Comparison of ENCODE assay signal across 24 cellular contexts in the genomic region with DNA sequence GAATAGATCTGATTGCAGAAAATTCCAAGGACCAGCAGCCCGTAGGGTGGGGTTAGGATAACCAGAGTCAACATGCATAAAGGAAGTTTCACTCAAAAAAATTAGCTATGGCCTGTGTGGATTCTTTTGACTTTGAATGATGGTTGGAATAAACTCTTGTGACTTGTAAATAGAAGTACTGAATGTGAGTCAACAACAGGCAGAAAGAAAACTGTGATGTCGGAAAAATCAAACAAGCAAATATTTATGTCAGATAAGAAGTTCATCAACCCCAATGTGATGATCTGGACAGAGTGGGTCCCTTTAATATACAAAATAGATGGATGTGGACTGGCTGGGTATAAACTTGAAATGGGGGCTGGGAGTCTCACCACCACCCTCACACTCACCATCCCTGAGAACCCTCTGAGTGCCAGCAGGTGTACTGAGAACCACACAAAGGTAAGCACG.
"Had no signal": no experiment of that assay in that cellular context is flagged by ENCODE, and none has a peak within 500 bp of the region (broad histone marks: within the 10 kb centered on the region; RNA-seq: fewer than 3 reads in every experiment).

No MANE protein-coding gene starts in this region.

- H3K4me3 ChIP-seq: gastrocnemius medialis, lung, prostate gland, right atrium auricular region, skin epidermis, thoracic aorta, tibial nerve, vagina had no signal

- DNase-seq: cerebellar nuclear complex; cortex of kidney; foreskin fibroblast; gastrocnemius medialis; head of caudate nucleus; kidney glomerular epithelial cell; left colon; left ventricle myocardium superior; natural killer cell; stimulated activated CD4-positive, alpha-beta T cell treated with anti-CD3 and anti-CD28 coated beads, Interleukin-15, amount 100 ng/mL, for 24 hours; stimulated activated CD4-positive, alpha-beta T cell treated with anti-CD3 and anti-CD28 coated beads, Interleukin-2, amount 100 ng/mL, for 48 hours; stimulated activated naive B cell treated with anti-CD40 and anti-IgM and Interleukin-4, amounts not matched to agents 10 μg/mL and 1 μg/mL and 100 μg/mL, for 72 hours had no signal

- ATAC-seq: gastrocnemius medialis; left colon; left ventricle myocardium superior; natural killer cell; stimulated activated naive B cell treated with anti-CD40 and anti-IgM and Interleukin-4, amounts not matched to agents 10 μg/mL and 1 μg/mL and 100 μg/mL, for 72 hours had no signal

- H3K4me1 Mint-ChIP-seq: memory B cell; natural killer cell; stimulated activated naive B cell treated with anti-CD40 and anti-IgM and Interleukin-4, amounts not matched to agents 10 μg/mL and 1 μg/mL and 100 μg/mL, for 72 hours had no signal

- H3K27ac ChIP-seq: gastrocnemius medialis, neutrophil, parathyroid adenoma, prostate gland, right atrium auricular region, thoracic aorta, tibial nerve, vagina had no signal

- H3K4me3 Mint-ChIP-seq: memory B cell; natural killer cell; stimulated activated naive B cell treated with anti-CD40 and anti-IgM and Interleukin-4, amounts not matched to agents 10 μg/mL and 1 μg/mL and 100 μg/mL, for 72 hours; stimulated activated naive CD8-positive, alpha-beta T cell treated with anti-CD3 and anti-CD28 coated beads, Interleukin-15, Interleukin-2, amounts not matched to agents 100 ng/mL and 50 ng/mL, for 24 hours had no signal

- H3K9me3 ChIP-seq: gastrocnemius medialis, neutrophil, prostate gland, right atrium auricular region, thoracic aorta, tibial nerve, vagina had no signal

- H3K27me3 ChIP-seq: neutrophil, right atrium auricular region, tibial nerve, vagina had no signal

- H3K4me1 ChIP-seq: gastrocnemius medialis, parathyroid adenoma, prostate gland, right atrium auricular region, tibial nerve, vagina had no signal

- H3K36me3 ChIP-seq: gastrocnemius medialis, neutrophil, prostate gland, right atrium auricular region, thoracic aorta, tibial nerve, vagina had no signal

- H2AFZ ChIP-seq: parathyroid adenoma had no signal

- H3K79me2 ChIP-seq: parathyroid adenoma had no signal

- H3K9me3 Mint-ChIP-seq: memory B cell; natural killer cell; stimulated activated naive B cell treated with anti-CD40 and anti-IgM and Interleukin-4, amounts not matched to agents 10 μg/mL and 1 μg/mL and 100 μg/mL, for 72 hours; stimulated activated naive CD8-positive, alpha-beta T cell treated with anti-CD3 and anti-CD28 coated beads, Interleukin-15, Interleukin-2, amounts not matched to agents 100 ng/mL and 50 ng/mL, for 24 hours had no signal

- H3K27ac Mint-ChIP-seq: memory B cell; natural killer cell; stimulated activated naive B cell treated with anti-CD40 and anti-IgM and Interleukin-4, amounts not matched to agents 10 μg/mL and 1 μg/mL and 100 μg/mL, for 72 hours; stimulated activated naive CD8-positive, alpha-beta T cell treated with anti-CD3 and anti-CD28 coated beads, Interleukin-15, Interleukin-2, amounts not matched to agents 100 ng/mL and 50 ng/mL, for 24 hours had no signal

- H3K9ac ChIP-seq: parathyroid adenoma had no signal

- FAIRE-seq: islet of Langerhans had no signal

- H3K36me3 Mint-ChIP-seq: memory B cell; natural killer cell; stimulated activated naive B cell treated with anti-CD40 and anti-IgM and Interleukin-4, amounts not matched to agents 10 μg/mL and 1 μg/mL and 100 μg/mL, for 72 hours had no signal
